20 cellular contexts compared by ENCODE assay signal in the genomic region with DNA sequence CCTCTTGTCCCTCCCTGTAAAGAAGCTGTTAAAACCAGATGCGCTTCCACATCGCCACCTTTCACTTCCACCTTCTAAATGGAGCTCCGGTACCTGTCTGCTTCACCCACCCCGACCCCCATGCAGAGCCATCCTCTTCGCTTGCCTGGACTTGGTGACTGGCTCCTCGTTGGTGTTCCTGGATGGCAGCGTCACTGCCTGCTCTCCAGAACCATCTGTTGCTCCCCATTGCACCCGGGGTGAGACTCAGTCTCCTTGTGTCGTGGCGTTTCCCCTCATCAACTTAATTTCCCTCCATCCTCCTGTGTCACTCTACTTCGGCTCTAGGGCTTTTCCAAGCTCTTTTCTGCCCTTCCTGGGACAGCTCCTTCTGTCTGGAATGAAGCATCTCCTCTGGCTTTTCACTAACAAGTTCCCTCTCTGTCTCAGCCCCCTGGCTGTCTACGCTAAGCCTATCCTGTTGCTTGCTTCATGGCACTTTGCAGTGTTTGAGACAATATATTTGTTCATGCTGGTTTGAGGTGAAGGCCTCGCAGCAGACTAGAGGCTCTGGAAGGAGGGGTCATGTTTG. TPM values are rescaled to one million over a fixed set of nuclear protein-coding genes. Genes with fewer than 3 reads are reported as not detected.
DNase-seq lines count a peak whose midpoint lies in the region; ATAC-seq, FAIRE-seq and TF ChIP-seq lines count a peak whose summit lies in the region.
"Had no signal": no experiment of that assay in that cellular context is flagged by ENCODE, and none has a peak within 500 bp of the region (broad histone marks: within the 10 kb centered on the region; RNA-seq: fewer than 3 reads in every experiment).

No MANE protein-coding gene starts in this region.

- H3K4me2 ChIP-seq in K562 (ENCODE audit: insufficient read depth, low read length) = no peak overlapping the region
- no peak overlapping the region for H3K4me2 ChIP-seq in smooth muscle cell
- H3K4me2 ChIP-seq: PC-9 had no signal

- TF ChIP-seq EP300 in K562 (IDR thresholded peaks at IDR 0.05; ENCODE audit: low read length) = no peak

- H3K9me3 ChIP-seq in Caco-2 (0 out of 2 replicates have a peak, but pooled peaks cover 3% of the 10 kb centered on the region), K562 (replicated peaks; ENCODE audit: control insufficient read depth, insufficient read depth, low read depth, low read length) (no peaks in the 10 kb centered on the region), smooth muscle cell (replicated peaks; ENCODE audit: low read depth) (no peaks in the 10 kb centered on the region)

- intact Hi-C loops in Caco-2 (cut with micrococcal nuclease; ENCODE audit: unreplicated experiment) = no loop called here
- intact Hi-C loops in K562 (cut with micrococcal nuclease) = no loop called here

- no peak overlapping the region for H3K4me3 ChIP-seq in Caco-2 (ENCODE audit: low read depth, low read length)
- H3K4me3 ChIP-seq in K562 = no peak overlapping the region
- no peak overlapping the region for H3K4me3 ChIP-seq in smooth muscle cell
- H3K4me3 ChIP-seq: PC-9 had no signal

- H3K27me3 Mint-ChIP-seq in Caco-2 (ENCODE audit: insufficient read depth, unreplicated experiment) (no peaks in the 10 kb centered on the region), progenitor cell of endocrine pancreas (no peaks in the 10 kb centered on the region)
- H3K27me3 Mint-ChIP-seq: CD4-positive, CD25-positive, alpha-beta regulatory T cell had no signal

- DNase-seq in activated effector memory CD4-positive, alpha-beta T cell treated with anti-CD3 and anti-CD28 coated beads, Interleukin-2, amount 50 U/mL, for 16 hours = peak; percentile 33
- no peak for DNase-seq in activated effector memory CD4-positive, alpha-beta T cell treated with Interleukin-2 at 50 U/mL for 16 hours
- peak in 1 of 2 experiments; percentile 17 for DNase-seq in Caco-2
- DNase-seq in K562 (ENCODE audit: extremely low read depth in 1 of 4, low spot score in 3 of 4) = no peak
- no peak for DNase-seq in progenitor cell of endocrine pancreas (ENCODE audit: low spot score, unreplicated experiment)
- DNase-seq in NCI-H526 (lab: John Stamatoyannopoulos, UW) = no peak
- no peak for DNase-seq in HEK293T (ENCODE audit: extremely low spot score)
- DNase-seq in smooth muscle cell (lab: John Stamatoyannopoulos, UW; ENCODE audit: unreplicated experiment) = no peak
- DNase-seq: AML-193; CD4-positive, CD25-positive, alpha-beta regulatory T cell; DND-41; GDM1; Karpas-422; MM.1S; NCI-H1105; NCI-H187 treated with DMSO at 0.1 percent for 48 hours; NCI-H446; NCI-H774; PC-9 had no signal

- H3K27ac ChIP-seq in K562 (ENCODE audit: extremely low read depth, low read depth, low read length) = no peak overlapping the region
- H3K27ac ChIP-seq in smooth muscle cell (ENCODE audit: low read depth) = no peak overlapping the region
- H3K27ac ChIP-seq: PC-9 had no signal

- H3K27me3 ChIP-seq in Caco-2 (replicated peaks; ENCODE audit: control insufficient read depth, insufficient read depth, low read length) = no peaks in the 10 kb centered on the region
- no peaks in the 10 kb centered on the region for H3K27me3 ChIP-seq in K562 (ENCODE audit: control insufficient read depth in 2 of 2, insufficient read depth in 2 of 2, low read length in 2 of 2)
- H3K27me3 ChIP-seq in smooth muscle cell (ENCODE audit: low read depth) = no peaks in the 10 kb centered on the region

- peaks cover 12% of the 10 kb centered on the region; the same call in 1 of the 2 replicates for H3K4me1 ChIP-seq in Caco-2
- H3K4me1 ChIP-seq in K562 (replicated peaks in 1 of 2; ENCODE audit: control insufficient read depth in 2 of 2, insufficient read depth in 2 of 2, low read length in 2 of 2) = peaks cover 0 to 5% of the 10 kb centered on the region in 2 experiments; a peak in 1 of 5 replicates
- H3K4me1 ChIP-seq in smooth muscle cell (ENCODE audit: low read depth) = peaks cover 1% of the 10 kb centered on the region

- no peak for TF ChIP-seq CTCF in Caco-2 (IDR thresholded peaks at IDR 0.05; ENCODE audit: insufficient read depth in 1 of 2, low read depth in 1 of 2, low read length in 1 of 2, severe bottlenecking in 1 of 2, unreplicated experiment in 1 of 2)
- TF ChIP-seq CTCF in K562 (IDR thresholded peaks at IDR 0.05 in 2 of 3, conservative IDR thresholded peaks at IDR 0.05 in 1 of 3; ENCODE audit: insufficient read depth in 2 of 3, low read depth in 1 of 3, low read length in 3 of 3) = no peak
- TF ChIP-seq CTCF in progenitor cell of endocrine pancreas (IDR thresholded peaks at IDR 0.05; ENCODE audit: unreplicated experiment) = no peak
- TF ChIP-seq CTCF in smooth muscle cell (IDR thresholded peaks at IDR 0.05; ENCODE audit: borderline replicate concordance, insufficient read depth, poor library complexity, severe bottlenecking) = no peak

- in situ Hi-C loops in K562 (cut with MboI) = no loop called here

- H3K36me3 ChIP-seq in Caco-2 (ENCODE audit: control insufficient read depth, insufficient read depth, low read length) = peaks cover 10% of the 10 kb centered on the region
- H3K36me3 ChIP-seq in K562 (ENCODE audit: control insufficient read depth, insufficient read depth, low read length) = peaks cover 28% of the 10 kb centered on the region
- no peaks in the 10 kb centered on the region for H3K36me3 ChIP-seq in smooth muscle cell (ENCODE audit: low read depth)

- ATAC-seq in K562 = no peak

- H3K9ac ChIP-seq in K562 (ENCODE audit: insufficient read depth in 1 of 2, low read depth in 2 of 2, low read length in 2 of 2) (no peak overlapping the region), smooth muscle cell (ENCODE audit: low read depth) (no peak overlapping the region)

- POLR2A ChIA-PET in Caco-2 (lab: Charles Lee) = interaction anchor here (0.6 kb wide), 1 partner anchor 13 kb away, joined by 5 read pairs; no protein-coding TSS in a partner anchor
- POLR2A ChIA-PET in K562 (lab: Yijun Ruan, JAX) = interaction anchor here (1.2 to 6.1 kb wide), 5 partner anchors 11 to 200 kb away, joined by 4 to 50 read pairs (median 5); a partner anchor contains a TSS
- POLR2A ChIA-PET in HEK293T (lab: Yijun Ruan, JAX) = interaction anchor here (0.6 to 2.1 kb wide), 3 partner anchors 9 to 165 kb away, joined by 3 to 15 read pairs (median 3); a partner anchor contains a TSS

- H3K4me3 Mint-ChIP-seq in Caco-2 (ENCODE audit: unreplicated experiment) (no peak overlapping the region), progenitor cell of endocrine pancreas (ENCODE audit: low read depth) (no peak overlapping the region)

- H3F3A ChIP-seq in smooth muscle cell (ENCODE audit: low read depth) = no peaks in the 10 kb centered on the region

- H3K9me3 Mint-ChIP-seq in Caco-2 (ENCODE audit: unreplicated experiment) = no peaks in the 10 kb centered on the region
- no peaks in the 10 kb centered on the region for H3K9me3 Mint-ChIP-seq in progenitor cell of endocrine pancreas (ENCODE audit: low read depth)
- H3K9me3 Mint-ChIP-seq: CD4-positive, CD25-positive, alpha-beta regulatory T cell had no signal

- BruUV-seq in Caco-2 (replicated peaks; lab: Mats Ljungman, UMichigan) (no TSS peak), K562 (replicated peaks; lab: Mats Ljungman, UMichigan) (no TSS peak)

- TF ChIP-seq RAD21 in K562 (CRISPR knock-in tag; conservative IDR thresholded peaks at IDR 0.05 in 1 of 2, IDR thresholded peaks at IDR 0.05 in 1 of 2) = no peak

- CTCF ChIA-PET in Caco-2 (lab: Charles Lee) (interaction anchor here (1.2 to 1.4 kb wide), 2 partner anchors 20 to 32 kb away, joined by 3 to 5 read pairs; no protein-coding TSS in a partner anchor), K562 (lab: Yijun Ruan, JAX; ENCODE audit: low intra/inter-chr PET ratio) (no interaction called here), HEK293T (lab: Yijun Ruan, JAX) (interaction anchor here (1.4 to 1.5 kb wide), 2 partner anchors 9 to 14 kb away, joined by 4 read pairs; no protein-coding TSS in a partner anchor)

- H3K79me2 ChIP-seq in K562 (ENCODE audit: control insufficient read depth, insufficient read depth, low read length) (peaks cover 34% of the 10 kb centered on the region), smooth muscle cell (ENCODE audit: low read depth) (peaks cover 77% of the 10 kb centered on the region)

- H3K4me1 Mint-ChIP-seq in Caco-2 (ENCODE audit: low read depth, unreplicated experiment) = peaks cover 25% of the 10 kb centered on the region
- peaks cover 2% of the 10 kb centered on the region for H3K4me1 Mint-ChIP-seq in progenitor cell of endocrine pancreas (ENCODE audit: low read depth)

- H2AFZ ChIP-seq in K562 (ENCODE audit: low read depth, low read length) (no peak overlapping the region), smooth muscle cell (ENCODE audit: low read depth) (no peak overlapping the region)
- H2AFZ ChIP-seq: PC-9 had no signal

- TF ChIP-seq POLR2A in K562 (conservative IDR thresholded peaks at IDR 0.05) = no peak

- no peaks in the 10 kb centered on the region for H3K9me1 ChIP-seq in K562 (ENCODE audit: control insufficient read depth, insufficient read depth, low read length)

- H3K27ac Mint-ChIP-seq in Caco-2 (ENCODE audit: unreplicated experiment) (peak overlapping the region; percentile 17), progenitor cell of endocrine pancreas (peak overlapping the region; percentile 46)

- H3K36me3 Mint-ChIP-seq in Caco-2 (ENCODE audit: insufficient read depth, unreplicated experiment) (peaks cover 75% of the 10 kb centered on the region), progenitor cell of endocrine pancreas (ENCODE audit: insufficient read depth) (peaks cover 12% of the 10 kb centered on the region)

- no peak for FAIRE-seq in K562 (lab: Jason Lieb, UNC)
- FAIRE-seq: D721Med had no signal

- WGBS in K562 (ENCODE audit: insufficient coverage, low coverage, missing lambda C conversion rate) = 79% methylated on average over 13 of the region's 13 CpGs
- 96% methylated on average over 13 of the region's 13 CpGs for WGBS in smooth muscle cell (ENCODE audit: low lambda C conversion rate)

- H4K20me1 ChIP-seq in K562 (replicated peaks; ENCODE audit: control insufficient read depth, insufficient read depth, low read length) = peaks cover 63% of the 10 kb centered on the region
- H4K20me1 ChIP-seq in smooth muscle cell (ENCODE audit: low read depth) = peaks cover 100% of the 10 kb centered on the region

RNA-seq across cellular contexts. Expression of a gene that starts 10.3 kb away (rescaled TPM):
- 74.9 and 79.4 TPM in 2 replicates for total RNA-seq in Caco-2 (2022)
- total RNA-seq in K562 (2011; cell fraction: chromatin; rRNA removed; ENCODE audit: low replicate concordance) = 10.0 and 38.4 TPM in 2 replicates
- total RNA-seq in K562 (2011; cell fraction: nucleolus; rRNA removed) = 8.7 and 12.4 TPM in 2 replicates
- total RNA-seq in K562 (2011; cell fraction: nucleoplasm; rRNA removed) = 16.9 and 22.7 TPM in 2 replicates
- total RNA-seq in K562 (2014; rRNA removed) = 29.7 and 31.2 TPM in 2 replicates
- 34.9 and 42.3 TPM in 2 replicates for total RNA-seq in K562 (2014; rRNA removed; fragmentation: Illumina TruSeq; extraction: Trizol)
- 15.0 and 17.3 TPM in 2 replicates for total RNA-seq in K562 (2015; rRNA removed; fragmentation: Illumina TruSeq; extraction: Trizol)
- 29.7 and 34.6 TPM in 2 replicates for total RNA-seq in K562 (2021)
- 30.9 and 31.2 TPM in 2 replicates for polyA plus RNA-seq in K562 (2011; rRNA removed)
- polyA plus RNA-seq in K562 (2011; cell fraction: cytosol; rRNA removed) = 9.2 and 18.2 TPM in 2 replicates
- 11.6 and 23.1 TPM in 2 replicates for polyA plus RNA-seq in K562 (2011; cell fraction: nucleus; rRNA removed)
- 16.1 and 50.7 TPM in 2 replicates for polyA plus RNA-seq in K562 (2012)
- polyA plus RNA-seq in K562 (2014; fragmentation: Illumina TruSeq; extraction: Trizol) = 28.8 and 30.1 TPM in 2 replicates
- polyA plus RNA-seq in K562 (2014; fragmentation: Nextera tagmentation; extraction: Ambion mirVana) = 1 to 10 TPM; 9.5 to 9.8 TPM
- 30.2 and 33.0 TPM in 2 replicates for polyA plus RNA-seq in K562 (2014; rRNA removed)
- 31.5 and 41.1 TPM in 2 replicates for polyA minus RNA-seq in K562 (2011; rRNA and poly(A)+ RNA removed)
- 10.6 and 12.5 TPM in 2 replicates for polyA minus RNA-seq in K562 (2011; cell fraction: cytosol; rRNA and poly(A)+ RNA removed)
- 7.7 and 21.0 TPM in 2 replicates for polyA minus RNA-seq in K562 (2011; cell fraction: nucleus; rRNA and poly(A)+ RNA removed)
- total RNA-seq in progenitor cell of endocrine pancreas = 33.6 and 35.3 TPM in 2 replicates
- 27.8 and 29.9 TPM in 2 replicates for total RNA-seq in smooth muscle cell
- polyA plus RNA-seq in smooth muscle cell = 15.3 and 17.1 TPM in 2 replicates
